In the genomic region with DNA sequence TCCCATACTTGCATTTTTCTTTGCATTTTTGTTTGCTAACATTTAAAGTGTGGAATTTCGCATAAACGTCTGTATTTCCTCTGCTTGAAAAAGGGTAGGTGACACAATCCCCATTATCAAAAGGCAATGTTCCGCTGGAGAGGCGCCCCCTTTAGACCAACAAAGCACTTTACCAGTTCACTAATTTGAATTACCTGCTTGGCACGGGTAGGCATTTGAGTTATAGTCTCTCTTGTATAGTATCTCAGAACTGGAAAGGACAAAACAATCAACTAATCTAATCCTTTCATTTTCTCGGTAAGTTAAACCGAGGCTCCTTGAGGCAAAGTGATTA, we compare ENCODE assay signal across 8 cellular contexts. TPM values are rescaled to one million over a fixed set of nuclear protein-coding genes. Genes with fewer than 3 reads are reported as not detected.
A peak's percentile ranks its signal among the peaks of the same experiment; 100 is the strongest.
DNase-seq lines count a peak whose midpoint lies in the region; ATAC-seq and TF ChIP-seq lines count a peak whose summit lies in the region.

No MANE protein-coding gene starts in this region.

- intact Hi-C loops in colonic mucosa (cut with DNase I) (no loop called here), lower lobe of right lung (cut with DNase I) (no loop called here)

- POLR2A ChIA-PET in GM10248 (lab: Yijun Ruan, JAX): no interaction called here

- H3K4me1 ChIP-seq in HUES48 (ENCODE audit: control insufficient read depth, insufficient read depth, low read length) (peaks cover 4% of the 10 kb centered on the region; the same call in 1 of the 2 replicates), colonic mucosa (no peaks in the 10 kb centered on the region), lower lobe of right lung (peaks cover 10% of the 10 kb centered on the region)

- CTCF ChIA-PET in GM10248 (lab: Yijun Ruan, JAX): no interaction called here

- peak overlapping the region; percentile 54 for H3K27ac ChIP-seq in HUES48 (ENCODE audit: low read depth, low read length)
- no peak overlapping the region for H3K27ac ChIP-seq in colonic mucosa
- no peak overlapping the region for H3K27ac ChIP-seq in lower lobe of right lung

- H3K36me3 ChIP-seq in HUES48 (ENCODE audit: control insufficient read depth, insufficient read depth, low read length): no peaks in the 10 kb centered on the region
- no peaks in the 10 kb centered on the region for H3K36me3 ChIP-seq in colonic mucosa
- H3K36me3 ChIP-seq in lower lobe of right lung: no peaks in the 10 kb centered on the region

- H3K9ac ChIP-seq in HUES48 (ENCODE audit: low read depth, low read length) (peak overlapping the region; percentile 30), colonic mucosa (ENCODE audit: low read depth in 2 of 2, low read length in 2 of 2) (no peak overlapping the region)

- H3K27me3 ChIP-seq in HUES48 (ENCODE audit: control insufficient read depth, insufficient read depth, low read length): peaks cover 9% of the 10 kb centered on the region
- H3K27me3 ChIP-seq in colonic mucosa: peaks cover 7% of the 10 kb centered on the region
- peaks cover 20% of the 10 kb centered on the region for H3K27me3 ChIP-seq in lower lobe of right lung (ENCODE audit: low read depth)

- H3K9me3 ChIP-seq in HUES48 (ENCODE audit: control insufficient read depth, insufficient read depth, low read length): no peaks in the 10 kb centered on the region
- H3K9me3 ChIP-seq in colonic mucosa: no peaks in the 10 kb centered on the region
- no peaks in the 10 kb centered on the region for H3K9me3 ChIP-seq in lower lobe of right lung

- peak; percentile 49 for ATAC-seq in GM21528 (IDR thresholded peaks at IDR 0.05; ENCODE audit: low FRiP score, unreplicated experiment)
- ATAC-seq in lower lobe of right lung: peak; percentile 72 to 79

- DNase-seq in GM10248 (ENCODE audit: extremely low spot score) (peak; percentile 38), RKO (ENCODE audit: low spot score) (peak; percentile 63), colonic mucosa (peak; percentile 20), lower lobe of right lung (no peak), superior temporal gyrus (ENCODE audit: extremely low spot score) (peak; percentile 65), occipital lobe (lab: John Stamatoyannopoulos, UW) (no peak)

- TF ChIP-seq CTCF in GM10248 (IDR thresholded peaks at IDR 0.05; ENCODE audit: control extremely low read depth, extremely low read depth, low read depth, missing control alignments) (peak; percentile 34), colonic mucosa (IDR thresholded peaks at IDR 0.05) (no peak), lower lobe of right lung (IDR thresholded peaks at IDR 0.05) (peak; percentile 40)

- H3K4me3 ChIP-seq in HUES48 (ENCODE audit: low read depth, low read length): peak overlapping the region; percentile 79
- peak overlapping the region; percentile 51 for H3K4me3 ChIP-seq in colonic mucosa
- peak overlapping the region; percentile 66 for H3K4me3 ChIP-seq in lower lobe of right lung

RNA-seq across cellular contexts. Expression of a gene that starts 0.8 kb away (rescaled TPM):
- total RNA-seq in colonic mucosa (not detected), lower lobe of right lung (2.2 TPM), occipital lobe (0.62 TPM)

Comparison
In these comparisons a context has a peak if more than half of its experiments do, and no peak if none do; other contexts are left out.
1. DNase-seq: peak in GM10248 (single experiment), RKO (single experiment), colonic mucosa (single experiment) and superior temporal gyrus (single experiment); none in lower lobe of right lung (single experiment) and occipital lobe (single experiment).
2. Peak in every context shown above with its lines, with median percentiles within 50 percentile points of each other: H3K4me3 ChIP-seq.